7 cellular contexts compared by ENCODE assay signal in the genomic region with DNA sequence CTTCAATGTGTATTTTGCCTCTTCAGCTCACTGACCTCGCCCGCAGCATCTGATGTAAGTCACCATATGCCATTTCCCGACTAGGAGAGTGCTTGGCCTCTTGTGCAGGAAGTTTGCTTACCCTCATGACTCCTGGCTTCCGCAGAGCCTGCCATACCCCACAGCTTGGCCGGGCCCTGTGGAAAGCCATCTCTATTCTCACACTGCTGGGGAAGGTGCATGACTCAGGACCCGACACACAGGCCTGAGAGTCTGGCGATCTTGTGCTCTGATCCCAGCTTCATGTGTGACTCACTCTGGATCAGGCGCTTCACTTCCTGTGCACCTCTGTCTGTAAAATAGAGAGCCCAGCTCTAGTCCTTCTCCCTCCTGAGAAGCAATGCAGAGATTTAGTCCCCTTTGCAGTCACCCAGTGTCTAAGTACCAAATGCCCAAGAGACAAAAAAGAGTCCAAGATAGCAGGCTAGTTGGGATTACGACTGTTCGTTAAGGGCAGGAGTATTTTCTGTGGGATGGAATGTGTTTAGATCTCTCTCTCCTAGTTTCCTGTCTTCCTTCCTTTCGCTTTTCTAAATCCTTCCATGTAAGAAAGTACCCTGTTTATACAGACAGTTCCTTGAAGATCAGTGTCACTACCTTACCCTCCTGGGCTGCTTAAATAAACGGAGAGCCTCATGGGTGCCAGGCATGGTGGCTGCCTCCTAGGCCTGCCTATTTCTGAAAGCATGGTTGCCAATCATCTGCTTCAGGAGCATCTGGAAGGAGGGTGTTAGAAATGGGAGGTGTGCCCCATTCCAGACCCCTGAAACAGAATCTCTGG.
DNase-seq lines count a peak whose midpoint lies in the region; ATAC-seq and TF ChIP-seq lines count a peak whose summit lies in the region.

No MANE protein-coding gene starts in this region.

- CTCF ChIA-PET in RWPE1 (lab: Yijun Ruan, JAX) = no interaction called here
- CTCF ChIA-PET in activated naive CD4-positive, alpha-beta T cell treated with anti-CD3 and anti-CD28 coated beads, Interleukin-2, amount 10 ng/mL, durations not matched to agents 7 days and 5 days (lab: Charles Lee) = no interaction called here

- no peaks in the 10 kb centered on the region for H3K27me3 Mint-ChIP-seq in chondrocyte (ENCODE audit: low read depth)
- H3K27me3 Mint-ChIP-seq in activated naive CD4-positive, alpha-beta T cell treated with anti-CD3 and anti-CD28 coated beads, Interleukin-2, amount 10 ng/mL, durations not matched to agents 7 days and 5 days = no peaks in the 10 kb centered on the region

- POLR2A ChIA-PET in RWPE1 (lab: Yijun Ruan, JAX; ENCODE audit: low non-redundant PET) = interaction anchor here (0.6 kb wide), 1 partner anchor 305 kb away, joined by 3 read pairs; no protein-coding TSS in a partner anchor

- ATAC-seq in HG03439 (IDR thresholded peaks at IDR 0.05; ENCODE audit: unreplicated experiment) = no peak

- peak overlapping the region; percentile 85 for H3K27ac ChIP-seq in RWPE1
- peak overlapping the region in 12 of 21 experiments; percentile 30 to 78 (median 61) for H3K27ac ChIP-seq in skin epidermis

- H3K4me3 ChIP-seq in skin epidermis = no peak overlapping the region

- peaks cover 10% of the 10 kb centered on the region for H3K4me1 Mint-ChIP-seq in chondrocyte (ENCODE audit: low read depth)
- H3K4me1 Mint-ChIP-seq in activated naive CD4-positive, alpha-beta T cell treated with anti-CD3 and anti-CD28 coated beads, Interleukin-2, amount 10 ng/mL, durations not matched to agents 7 days and 5 days = no peaks in the 10 kb centered on the region

- TF ChIP-seq CTCF in RWPE1 (conservative IDR thresholded peaks at IDR 0.05; ENCODE audit: low read depth) = no peak
- TF ChIP-seq CTCF in chondrocyte (IDR thresholded peaks at IDR 0.05) = no peak

- DNase-seq in H4 (ENCODE audit: low spot score) (peak; percentile 90), RWPE1 (ENCODE audit: low spot score) (peak; percentile 88), fibroblast of the conjunctiva (ENCODE audit: low read depth) (peak; percentile 65), chondrocyte (ENCODE audit: low spot score) (no peak)
- DNase-seq in activated naive CD4-positive, alpha-beta T cell treated with anti-CD3 and anti-CD28 coated beads, Interleukin-2, amount 10 ng/mL, durations not matched to agents 7 days and 5 days = no peak

- H3K9me3 Mint-ChIP-seq in chondrocyte (ENCODE audit: low read depth) = no peaks in the 10 kb centered on the region
- no peaks in the 10 kb centered on the region for H3K9me3 Mint-ChIP-seq in activated naive CD4-positive, alpha-beta T cell treated with anti-CD3 and anti-CD28 coated beads, Interleukin-2, amount 10 ng/mL, durations not matched to agents 7 days and 5 days

- no peak overlapping the region for H3K4me3 Mint-ChIP-seq in chondrocyte (ENCODE audit: unreplicated experiment)
- no peak overlapping the region for H3K4me3 Mint-ChIP-seq in activated naive CD4-positive, alpha-beta T cell treated with anti-CD3 and anti-CD28 coated beads, Interleukin-2, amount 10 ng/mL, durations not matched to agents 7 days and 5 days

- H3K36me3 Mint-ChIP-seq in chondrocyte (ENCODE audit: low read depth) = no peaks in the 10 kb centered on the region
- no peaks in the 10 kb centered on the region for H3K36me3 Mint-ChIP-seq in activated naive CD4-positive, alpha-beta T cell treated with anti-CD3 and anti-CD28 coated beads, Interleukin-2, amount 10 ng/mL, durations not matched to agents 7 days and 5 days

- H3K27ac Mint-ChIP-seq in chondrocyte (ENCODE audit: unreplicated experiment) = no peak overlapping the region
- H3K27ac Mint-ChIP-seq in activated naive CD4-positive, alpha-beta T cell treated with anti-CD3 and anti-CD28 coated beads, Interleukin-2, amount 10 ng/mL, durations not matched to agents 7 days and 5 days = no peak overlapping the region

Comparison
In these comparisons a context has a peak if more than half of its experiments do, and no peak if none do; other contexts are left out.
1. DNase-seq: peak in H4 (single experiment), RWPE1 (single experiment) and fibroblast of the conjunctiva (single experiment); none in chondrocyte (single experiment) and activated naive CD4-positive, alpha-beta T cell treated with anti-CD3 and anti-CD28 coated beads, Interleukin-2, amount 10 ng/mL, durations not matched to agents 7 days and 5 days (single experiment).